ENCODE assay signal across 1 cellular context in genomic region chr1:180527270-180527669, GRCh38.
TF ChIP-seq lines count a peak whose summit lies in the region.

No MANE protein-coding gene starts in this region.

TF ChIP-seq in K562, 482 proteins besides CTCF, POLR2A, EP300 and RAD21 (continued from another document and continues in another):
- TF ChIP-seq CEBPZ (IDR thresholded peaks at IDR 0.05; ENCODE audit: borderline replicate concordance, low read depth, low read length) = no peak
- no peak for TF ChIP-seq ZBTB17 (CRISPR knock-in tag; IDR thresholded peaks at IDR 0.05)
- TF ChIP-seq CUX1 (CRISPR knock-in tag; IDR thresholded peaks at IDR 0.05) = no peak
- no peak for TF ChIP-seq BDP1 (IDR thresholded peaks at IDR 0.05; ENCODE audit: insufficient read depth, insufficient read length)
- TF ChIP-seq BCOR (IDR thresholded peaks at IDR 0.05) = peak; percentile 56; the same call in 1 of the 2 replicates
- TF ChIP-seq NFRKB (IDR thresholded peaks at IDR 0.05; ENCODE audit: low read depth) = no peak
- TF ChIP-seq ZNF24 (IDR thresholded peaks at IDR 0.05) = 0 out of 2 replicates have a peak, but pooled peaks have one; percentile 16
- peak; percentile 20 for TF ChIP-seq FOS (IDR thresholded peaks at IDR 0.05; ENCODE audit: extremely low read depth, insufficient read length)
- no peak for TF ChIP-seq ELK3 (CRISPR knock-in tag; IDR thresholded peaks at IDR 0.05)
- TF ChIP-seq ETV5 (CRISPR knock-in tag; IDR thresholded peaks at IDR 0.05; ENCODE audit: low read depth) = no peak
- peak in 1 of 2 experiments; percentile 52; a peak in 1 of 4 replicates for TF ChIP-seq TBL1XR1 (IDR thresholded peaks at IDR 0.05; ENCODE audit: low read length in 2 of 2)
- TF ChIP-seq HDAC1 (IDR thresholded peaks at IDR 0.05) = peak in 1 of 2 experiments; percentile 67; a peak in 1 of 4 replicates
- TF ChIP-seq NCOA4 (IDR thresholded peaks at IDR 0.05; ENCODE audit: partially characterized antibody) = no peak
- TF ChIP-seq CREB1 (IDR thresholded peaks at IDR 0.05) = no peak
- no peak for TF ChIP-seq CREB1 (CRISPR knock-in tag; IDR thresholded peaks at IDR 0.05)
- no peak for TF ChIP-seq NR2C1 (IDR thresholded peaks at IDR 0.05)
- TF ChIP-seq NR2C1 (tag; IDR thresholded peaks at IDR 0.05) = no peak
- no peak for TF ChIP-seq RNF219 (CRISPR knock-in tag; IDR thresholded peaks at IDR 0.05)
- no peak for TF ChIP-seq HDAC8 (tag; IDR thresholded peaks at IDR 0.05)
- no peak for TF ChIP-seq STAT6 (CRISPR knock-in tag; IDR thresholded peaks at IDR 0.05)
- TF ChIP-seq XRCC5 (IDR thresholded peaks at IDR 0.05; ENCODE audit: low read depth, low read length) = no peak
- TF ChIP-seq SIRT6 (IDR thresholded peaks at IDR 0.05; ENCODE audit: low read depth, low read length) = no peak
- TF ChIP-seq HDGF (IDR thresholded peaks at IDR 0.05) = no peak
- peak; percentile 85 for TF ChIP-seq FOSL1 (tag; conservative IDR thresholded peaks at IDR 0.05)
- TF ChIP-seq ZBTB40 (IDR thresholded peaks at IDR 0.05) = 0 out of 2 replicates have a peak, but pooled peaks have one; percentile 46
- no peak for TF ChIP-seq ZBTB40 (CRISPR knock-in tag; IDR thresholded peaks at IDR 0.05)
- no peak; the same call in 1 of the 2 replicates for TF ChIP-seq SOX6 (IDR thresholded peaks at IDR 0.05)
- TF ChIP-seq EWSR1 (IDR thresholded peaks at IDR 0.05; ENCODE audit: borderline replicate concordance, low read depth, partially characterized antibody) = no peak
- TF ChIP-seq ARID2 (IDR thresholded peaks at IDR 0.05) = no peak
- TF ChIP-seq RBM17 (IDR thresholded peaks at IDR 0.05; ENCODE audit: borderline replicate concordance, low read depth, low read length) = no peak
- no peak for TF ChIP-seq DNMT1 (IDR thresholded peaks at IDR 0.05)
- no peak for TF ChIP-seq CREB3L1 (IDR thresholded peaks at IDR 0.05; ENCODE audit: borderline replicate concordance, low read depth)
- TF ChIP-seq ARHGAP35 (IDR thresholded peaks at IDR 0.05; ENCODE audit: partially characterized antibody) = no peak
- peak; percentile 30 to 69; a peak in 2 of 4 replicates for TF ChIP-seq KDM1A (IDR thresholded peaks at IDR 0.05)
- no peak for TF ChIP-seq ZNF282 (CRISPR knock-in tag; IDR thresholded peaks at IDR 0.05)
